ENCODE assay signal across 19 cellular contexts in genomic region chr9:19429590-19429989, GRCh38. TPM values are rescaled to one million over a fixed set of nuclear protein-coding genes. Genes with fewer than 3 reads are reported as not detected.
DNase-seq lines count a peak whose midpoint lies in the region; ATAC-seq and TF ChIP-seq lines count a peak whose summit lies in the region.
"Had no signal": no experiment of that assay in that cellular context is flagged by ENCODE, and none has a peak within 500 bp of the region (broad histone marks: within the 10 kb centered on the region; RNA-seq: fewer than 3 reads in every experiment).

No MANE protein-coding gene starts in this region.

- no peaks in the 10 kb centered on the region for H3K9me3 ChIP-seq in T-helper 17 cell (ENCODE audit: control insufficient read depth, low read length, poor library complexity, severe bottlenecking)
- no peaks in the 10 kb centered on the region for H3K9me3 ChIP-seq in smooth muscle cell (replicated peaks; ENCODE audit: low read depth)
- H3K9me3 ChIP-seq: A549, SJCRH30 had no signal

- H3K27me3 Mint-ChIP-seq in T-helper 17 cell (no peaks in the 10 kb centered on the region), WTC11 (ENCODE audit: low read depth) (no peaks in the 10 kb centered on the region)

- no peak for ATAC-seq in T-helper 17 cell
- no peak for ATAC-seq in WTC11
- ATAC-seq: A549, GM23338, K562, Panc1 had no signal

- H3K4me1 Mint-ChIP-seq in T-helper 17 cell (no peaks in the 10 kb centered on the region), WTC11 (peaks cover 8% of the 10 kb centered on the region)

- peaks cover 6% of the 10 kb centered on the region for H3K9me3 Mint-ChIP-seq in WTC11

- peak overlapping the region; percentile 34 for H3K27ac Mint-ChIP-seq in T-helper 17 cell
- H3K27ac Mint-ChIP-seq in WTC11, result no peak overlapping the region
- H3K27ac Mint-ChIP-seq: GM23338 had no signal

- CTCF ChIA-PET in WTC11 (lab: Charles Lee), result interaction anchor here (2.5 kb wide), 1 partner anchor 35 kb away, joined by 10 read pairs; no protein-coding TSS in a partner anchor

- H4K20me1 ChIP-seq in smooth muscle cell (ENCODE audit: low read depth), result no peaks in the 10 kb centered on the region

- WGBS in smooth muscle cell (ENCODE audit: low lambda C conversion rate), result 34% methylated on average over 2 of the region's 2 CpGs

- no peaks in the 10 kb centered on the region for H3K27me3 ChIP-seq in smooth muscle cell (ENCODE audit: low read depth)
- H3K27me3 ChIP-seq: SJCRH30 had no signal

- H3K27ac ChIP-seq in smooth muscle cell (ENCODE audit: low read depth), result no peak overlapping the region
- H3K27ac ChIP-seq: A549, C4-2B, SJCRH30 had no signal

- H3K36me3 ChIP-seq in smooth muscle cell (ENCODE audit: low read depth), result no peaks in the 10 kb centered on the region
- H3K36me3 ChIP-seq: SJCRH30 had no signal

- H3K36me3 Mint-ChIP-seq in T-helper 17 cell (ENCODE audit: low read depth), result no peaks in the 10 kb centered on the region
- H3K36me3 Mint-ChIP-seq in WTC11, result peaks cover 32% of the 10 kb centered on the region

- peak overlapping the region; percentile 32 for H2AFZ ChIP-seq in smooth muscle cell (ENCODE audit: low read depth)
- H2AFZ ChIP-seq: GM23338 had no signal

- H3K4me1 ChIP-seq in smooth muscle cell (ENCODE audit: low read depth), result no peaks in the 10 kb centered on the region
- H3K4me1 ChIP-seq: A549, SJCRH30 had no signal

- no peaks in the 10 kb centered on the region for H3F3A ChIP-seq in smooth muscle cell (ENCODE audit: low read depth)

- no peaks in the 10 kb centered on the region for H3K79me2 ChIP-seq in smooth muscle cell (ENCODE audit: low read depth)

- DNase-seq in AG20443 (ENCODE audit: low spot score), result peak; percentile 34
- DNase-seq in T-helper 17 cell, result no peak
- DNase-seq in kidney tubule cell (ENCODE audit: low spot score), result peak; percentile 26
- no peak for DNase-seq in smooth muscle cell (lab: John Stamatoyannopoulos, UW; ENCODE audit: unreplicated experiment)
- no peak for DNase-seq in iPS-NIHi11 (ENCODE audit: low spot score)
- no peak for DNase-seq in WTC11 (ENCODE audit: low spot score)
- DNase-seq in effector CD8-positive, alpha-beta T cell (lab: John Stamatoyannopoulos, UW), result no peak
- DNase-seq: DMS79 treated with DMSO at 0.1 percent for 48 hours, HCEC 1CT, NCI-H1092 treated with DMSO at 0.1 percent for 48 hours, NCI-H146, NCI-H2081, NCI-H446 treated with DMSO at 0.1 percent for 48 hours, SJCRH30 had no signal

- no peak overlapping the region for H3K4me2 ChIP-seq in smooth muscle cell
- H3K4me2 ChIP-seq: A549, GM23338 had no signal

- no peak overlapping the region for H3K4me3 Mint-ChIP-seq in T-helper 17 cell
- H3K4me3 Mint-ChIP-seq in WTC11, result no peak overlapping the region
- H3K4me3 Mint-ChIP-seq: GM23338 had no signal

- POLR2A ChIA-PET in WTC11 (lab: Charles Lee), result no interaction called here

- TF ChIP-seq CTCF in smooth muscle cell (IDR thresholded peaks at IDR 0.05; ENCODE audit: borderline replicate concordance, insufficient read depth, poor library complexity, severe bottlenecking) (no peak), WTC11 (IDR thresholded peaks at IDR 0.05) (no peak)

- H3K9ac ChIP-seq in smooth muscle cell (ENCODE audit: low read depth), result no peak overlapping the region

- no peak overlapping the region for H3K4me3 ChIP-seq in smooth muscle cell
- H3K4me3 ChIP-seq: A549, GM23338, K562, SJCRH30 had no signal

TF ChIP-seq in WTC11, 78 proteins besides CTCF, POLR2A, EP300 and RAD21:
- TF ChIP-seq NFYB (CRISPR knock-in tag; conservative IDR thresholded peaks at IDR 0.05; ENCODE audit: low read depth) (no peak), ZNF219 (CRISPR knock-in tag; IDR thresholded peaks at IDR 0.05; ENCODE audit: borderline replicate concordance) (no peak), SMAD3 (CRISPR knock-in tag; IDR thresholded peaks at IDR 0.05; ENCODE audit: borderline replicate concordance) (no peak), PRDM15 (CRISPR knock-in tag; IDR thresholded peaks at IDR 0.05) (no peak), ZNF232 (CRISPR knock-in tag; IDR thresholded peaks at IDR 0.05) (no peak), TCF7 (CRISPR knock-in tag; IDR thresholded peaks at IDR 0.05; ENCODE audit: low read depth) (no peak), ZNF138 (CRISPR knock-in tag; conservative IDR thresholded peaks at IDR 0.05) (no peak), GRHL2 (CRISPR knock-in tag; IDR thresholded peaks at IDR 0.05; ENCODE audit: insufficient replicate concordance, severe bottlenecking) (no peak), ZNF121 (CRISPR knock-in tag; IDR thresholded peaks at IDR 0.05) (no peak), NR1H2 (CRISPR knock-in tag; IDR thresholded peaks at IDR 0.05) (no peak), ATF2 (CRISPR knock-in tag; IDR thresholded peaks at IDR 0.05; ENCODE audit: borderline replicate concordance, low read depth) (no peak), JUN (CRISPR knock-in tag; IDR thresholded peaks at IDR 0.05) (no peak)
- TF ChIP-seq, protein P1, sequence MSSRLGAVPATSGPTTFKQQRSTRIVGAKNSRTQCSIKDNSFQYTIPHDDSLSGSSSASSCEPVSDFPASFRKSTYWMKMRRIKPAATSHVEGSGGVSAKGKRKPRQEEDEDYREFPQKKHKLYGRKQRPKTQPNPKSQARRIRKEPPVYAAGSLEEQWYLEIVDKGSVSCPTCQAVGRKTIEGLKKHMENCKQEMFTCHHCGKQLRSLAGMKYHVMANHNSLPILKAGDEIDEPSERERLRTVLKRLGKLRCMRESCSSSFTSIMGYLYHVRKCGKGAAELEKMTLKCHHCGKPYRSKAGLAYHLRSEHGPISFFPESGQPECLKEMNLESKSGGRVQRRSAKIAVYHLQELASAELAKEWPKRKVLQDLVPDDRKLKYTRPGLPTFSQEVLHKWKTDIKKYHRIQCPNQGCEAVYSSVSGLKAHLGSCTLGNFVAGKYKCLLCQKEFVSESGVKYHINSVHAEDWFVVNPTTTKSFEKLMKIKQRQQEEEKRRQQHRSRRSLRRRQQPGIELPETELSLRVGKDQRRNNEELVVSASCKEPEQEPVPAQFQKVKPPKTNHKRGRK (CRISPR knock-in tag; IDR thresholded peaks at IDR 0.05; ENCODE audit: borderline replicate concordance), result no peak
- TF ChIP-seq, protein P2, sequence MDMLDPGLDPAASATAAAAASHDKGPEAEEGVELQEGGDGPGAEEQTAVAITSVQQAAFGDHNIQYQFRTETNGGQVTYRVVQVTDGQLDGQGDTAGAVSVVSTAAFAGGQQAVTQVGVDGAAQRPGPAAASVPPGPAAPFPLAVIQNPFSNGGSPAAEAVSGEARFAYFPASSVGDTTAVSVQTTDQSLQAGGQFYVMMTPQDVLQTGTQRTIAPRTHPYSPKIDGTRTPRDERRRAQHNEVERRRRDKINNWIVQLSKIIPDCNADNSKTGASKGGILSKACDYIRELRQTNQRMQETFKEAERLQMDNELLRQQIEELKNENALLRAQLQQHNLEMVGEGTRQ (CRISPR knock-in tag; IDR thresholded peaks at IDR 0.05), result no peak
TF ChIP-seq in WTC11: peak in this region for 0.

RNA-seq across cellular contexts. Expression of gene ACER2, which starts 20.8 kb away (rescaled TPM):
- total RNA-seq in T-helper 17 cell (1 to 10 TPM; 1.8 to 7.8 TPM), smooth muscle cell (3.0 and 4.2 TPM in 2 replicates), WTC11 (2021) (8.1 to 9.5 TPM (median 8.8 TPM) in 3 replicates)
- polyA plus RNA-seq in smooth muscle cell, result 0.49 and 1.1 TPM in 2 replicates

RNA-seq across cellular contexts. Expression of gene RPS6, which starts 49.6 kb away (rescaled TPM):
- 1,000 to 10,000 TPM; 3,083 to 3,236 TPM for total RNA-seq in T-helper 17 cell
- 1,306 and 1,413 TPM in 2 replicates for total RNA-seq in smooth muscle cell
- polyA plus RNA-seq in smooth muscle cell, result 844 and 935 TPM in 2 replicates
- 2,281 to 2,651 TPM (median 2,576 TPM) in 3 replicates for total RNA-seq in WTC11 (2021)

Comparison
In these comparisons a context has a peak if more than half of its experiments do, and no peak if none do; other contexts are left out.
1. DNase-seq: peak in AG20443 (single experiment) and kidney tubule cell (single experiment); none in T-helper 17 cell (0 of 3), smooth muscle cell (single experiment), iPS-NIHi11 (single experiment), WTC11 (single experiment) and effector CD8-positive, alpha-beta T cell (single experiment).